ENCODE assay signal across 18 cellular contexts in the genomic region with DNA sequence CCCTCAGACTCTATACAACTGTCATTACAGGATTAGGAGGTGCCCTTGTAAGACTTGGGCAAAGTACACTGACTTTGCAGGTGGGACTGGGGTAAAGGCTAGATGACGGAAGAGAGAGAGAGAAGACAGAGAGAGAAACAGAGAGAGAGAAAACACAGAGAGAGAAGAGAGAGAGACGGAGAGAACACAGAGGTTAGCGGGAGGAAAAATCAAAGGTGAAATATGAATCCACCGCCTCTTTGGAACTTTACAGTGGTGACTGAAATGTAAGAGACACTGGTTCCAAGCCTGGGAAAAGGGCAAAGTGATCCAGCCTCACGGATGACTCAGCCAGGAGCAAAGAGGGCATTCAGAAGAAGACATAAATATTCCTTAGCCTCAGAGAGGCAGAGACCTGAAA. TPM values are rescaled to one million over a fixed set of nuclear protein-coding genes. Genes with fewer than 3 reads are reported as not detected.
DNase-seq lines count a peak whose midpoint lies in the region; ATAC-seq and TF ChIP-seq lines count a peak whose summit lies in the region.
"Had no signal": no experiment of that assay in that cellular context is flagged by ENCODE, and none has a peak within 500 bp of the region (broad histone marks: within the 10 kb centered on the region; RNA-seq: fewer than 3 reads in every experiment).

No MANE protein-coding gene starts in this region.

- intact Hi-C loops in left lung (cut with DNase I), result no loop called here

- no peaks in the 10 kb centered on the region for H3K9me3 Mint-ChIP-seq in naive thymus-derived CD8-positive, alpha-beta T cell
- H3K9me3 Mint-ChIP-seq: activated CD4-positive, alpha-beta T cell treated with anti-CD3 and anti-CD28 coated beads, Interleukin-2, amount 10 ng/mL, durations not matched to agents 24 days and 14 days; stimulated activated naive CD8-positive, alpha-beta T cell treated with anti-CD3 and anti-CD28 coated beads, Interleukin-15, Interleukin-2, amounts not matched to agents 100 ng/mL and 50 ng/mL, for 24 hours had no signal

- H3K9me2 ChIP-seq in GM23248 (ENCODE audit: insufficient read depth), result no peaks in the 10 kb centered on the region

- H3K27ac Mint-ChIP-seq in T-helper 17 cell, result no peak overlapping the region
- H3K27ac Mint-ChIP-seq in naive thymus-derived CD8-positive, alpha-beta T cell, result peak overlapping the region in 1 of 10 donors; percentile 13
- H3K27ac Mint-ChIP-seq: activated CD4-positive, alpha-beta T cell treated with anti-CD3 and anti-CD28 coated beads, Interleukin-2, amount 10 ng/mL, durations not matched to agents 24 days and 14 days; stimulated activated naive CD8-positive, alpha-beta T cell treated with anti-CD3 and anti-CD28 coated beads, Interleukin-15, Interleukin-2, amounts not matched to agents 100 ng/mL and 50 ng/mL, for 24 hours had no signal

- no peak overlapping the region for H2AFZ ChIP-seq in GM23248

- no peaks in the 10 kb centered on the region for H3F3A ChIP-seq in GM23248 (ENCODE audit: insufficient read depth)

- ATAC-seq in RWPE2 (ENCODE audit: low read depth) (peak; percentile 48), upper lobe of left lung (ENCODE audit: low FRiP score in 2 of 2) (no peak), T-helper 17 cell (no peak), left lung (no peak)
- ATAC-seq in naive thymus-derived CD8-positive, alpha-beta T cell, result no peak
- ATAC-seq: lower lobe of right lung had no signal

- no peaks in the 10 kb centered on the region for H4K20me1 ChIP-seq in GM23248 (ENCODE audit: insufficient read depth)

- no peaks in the 10 kb centered on the region for H3K27me3 Mint-ChIP-seq in T-helper 17 cell
- no peaks in the 10 kb centered on the region for H3K27me3 Mint-ChIP-seq in naive thymus-derived CD8-positive, alpha-beta T cell
- H3K27me3 Mint-ChIP-seq: activated CD4-positive, alpha-beta T cell treated with anti-CD3 and anti-CD28 coated beads, Interleukin-2, amount 10 ng/mL, durations not matched to agents 24 days and 14 days; stimulated activated naive CD8-positive, alpha-beta T cell treated with anti-CD3 and anti-CD28 coated beads, Interleukin-15, Interleukin-2, amounts not matched to agents 100 ng/mL and 50 ng/mL, for 24 hours had no signal

- POLR2A ChIA-PET in naive thymus-derived CD8-positive, alpha-beta T cell (lab: Charles Lee), result interaction anchor here (0.6 kb wide), 1 partner anchor 11 kb away, joined by 4 read pairs; no protein-coding TSS in a partner anchor

- no peaks in the 10 kb centered on the region for H3K36me3 ChIP-seq in GM23248 (ENCODE audit: low read depth)
- H3K36me3 ChIP-seq in RWPE2 (ENCODE audit: low read depth), result no peaks in the 10 kb centered on the region
- H3K36me3 ChIP-seq in upper lobe of left lung, result no peaks in the 10 kb centered on the region
- no peaks in the 10 kb centered on the region for H3K36me3 ChIP-seq in left lung
- H3K36me3 ChIP-seq: colonic mucosa, lower lobe of right lung had no signal

- H3K4me1 ChIP-seq in GM23248 (ENCODE audit: insufficient read depth) (peaks cover 30% of the 10 kb centered on the region), RWPE2 (ENCODE audit: insufficient read depth, poor library complexity, severe bottlenecking) (peaks cover 57% of the 10 kb centered on the region), upper lobe of left lung (no peaks in the 10 kb centered on the region), left lung (peaks cover 0 to 6% of the 10 kb centered on the region in 2 donors)
- H3K4me1 ChIP-seq: colonic mucosa, lower lobe of right lung had no signal

- H3K4me3 ChIP-seq in GM23248, result no peak overlapping the region
- no peak overlapping the region for H3K4me3 ChIP-seq in RWPE2 (ENCODE audit: severe bottlenecking)
- no peak overlapping the region for H3K4me3 ChIP-seq in upper lobe of left lung
- no peak overlapping the region for H3K4me3 ChIP-seq in left lung
- H3K4me3 ChIP-seq: colonic mucosa, lower lobe of right lung had no signal

- TF ChIP-seq POLR2A in upper lobe of left lung (IDR thresholded peaks at IDR 0.05), result no peak

- H3K9ac ChIP-seq in GM23248, result no peak overlapping the region

- H3K79me2 ChIP-seq in GM23248 (ENCODE audit: insufficient read depth), result no peaks in the 10 kb centered on the region

- no peak overlapping the region for H3K4me2 ChIP-seq in GM23248 (ENCODE audit: unreplicated experiment)

- 33 to 34% methylated on average over 4 to 5 of the region's 5 CpGs for WGBS in GM23248 (ENCODE audit: low coverage in 1 of 2, low lambda C conversion rate in 2 of 2, missing lambda C conversion rate in 2 of 2), 2 experiments
- 73 to 81% methylated on average over 5 of the region's 5 CpGs for WGBS in upper lobe of left lung, 2 donors

- TF ChIP-seq EP300 in upper lobe of left lung (IDR thresholded peaks at IDR 0.05), result no peak

- peaks cover 8% of the 10 kb centered on the region for H3K4me1 Mint-ChIP-seq in T-helper 17 cell
- H3K4me1 Mint-ChIP-seq in naive thymus-derived CD8-positive, alpha-beta T cell, result peaks cover 0 to 11% (median 10%) of the 10 kb centered on the region in 4 donors
- H3K4me1 Mint-ChIP-seq: CD4-positive, CD25-positive, alpha-beta regulatory T cell had no signal

- no peak overlapping the region for H3K27ac ChIP-seq in GM23248
- peak overlapping the region; percentile 85 for H3K27ac ChIP-seq in RWPE2 (ENCODE audit: poor library complexity, severe bottlenecking)
- H3K27ac ChIP-seq in epithelial cell of prostate, result peak overlapping the region; percentile 48
- H3K27ac ChIP-seq in upper lobe of left lung, result no peak overlapping the region
- H3K27ac ChIP-seq in left lung, result no peak overlapping the region
- H3K27ac ChIP-seq: colonic mucosa, lower lobe of right lung had no signal

- H3K27me3 ChIP-seq in GM23248 (replicated peaks; ENCODE audit: insufficient read depth) (no peaks in the 10 kb centered on the region), RWPE2 (ENCODE audit: insufficient read depth, poor library complexity, severe bottlenecking) (no peaks in the 10 kb centered on the region), upper lobe of left lung (no peaks in the 10 kb centered on the region), left lung (no peaks in the 10 kb centered on the region)
- H3K27me3 ChIP-seq: colonic mucosa had no signal

- in situ Hi-C loops in GM23248 (cut with MboI), result no loop called here

- no peaks in the 10 kb centered on the region for H3K9me3 ChIP-seq in GM23248 (ENCODE audit: low read depth)
- H3K9me3 ChIP-seq in RWPE2 (ENCODE audit: severe bottlenecking), result no peaks in the 10 kb centered on the region
- H3K9me3 ChIP-seq in upper lobe of left lung, result no peaks in the 10 kb centered on the region
- no peaks in the 10 kb centered on the region for H3K9me3 ChIP-seq in T-helper 17 cell (ENCODE audit: control insufficient read depth, low read length, poor library complexity, severe bottlenecking)
- no peaks in the 10 kb centered on the region for H3K9me3 ChIP-seq in left lung
- H3K9me3 ChIP-seq: colonic mucosa, lower lobe of right lung had no signal

- DNase-seq in GM23248 (peak; percentile 75), RWPE2 (ENCODE audit: low spot score) (no peak), epithelial cell of prostate (ENCODE audit: low read depth, low spot score) (no peak), renal cortical epithelial cell (ENCODE audit: low read depth) (peak; percentile 56), upper lobe of left lung (no peak), T-helper 17 cell (no peak), left lung (no peak)
- DNase-seq in naive thymus-derived CD8-positive, alpha-beta T cell, result no peak
- DNase-seq: activated CD4-positive, alpha-beta T cell treated with anti-CD3 and anti-CD28 coated beads, Interleukin-2, amount 10 ng/mL, durations not matched to agents 24 days and 14 days; activated gamma-delta T cell; CD4-positive, CD25-positive, alpha-beta regulatory T cell; colonic mucosa; lower lobe of right lung; NCI-H146; posterior cingulate gyrus; stimulated activated CD4-positive, alpha-beta T cell treated with anti-CD3 and anti-CD28 coated beads, Interleukin-4, amount 100 ng/mL, for 1 hour; T-helper 1 cell had no signal

- H3K36me3 Mint-ChIP-seq in T-helper 17 cell (ENCODE audit: low read depth), result no peaks in the 10 kb centered on the region
- no peaks in the 10 kb centered on the region for H3K36me3 Mint-ChIP-seq in naive thymus-derived CD8-positive, alpha-beta T cell
- H3K36me3 Mint-ChIP-seq: CD4-positive, CD25-positive, alpha-beta regulatory T cell had no signal

- no peak overlapping the region for H3K4me3 Mint-ChIP-seq in T-helper 17 cell
- H3K4me3 Mint-ChIP-seq in naive thymus-derived CD8-positive, alpha-beta T cell, result no peak overlapping the region
- H3K4me3 Mint-ChIP-seq: activated CD4-positive, alpha-beta T cell treated with anti-CD3 and anti-CD28 coated beads, Interleukin-2, amount 10 ng/mL, durations not matched to agents 24 days and 14 days; CD4-positive, CD25-positive, alpha-beta regulatory T cell; stimulated activated naive CD8-positive, alpha-beta T cell treated with anti-CD3 and anti-CD28 coated beads, Interleukin-15, Interleukin-2, amounts not matched to agents 100 ng/mL and 50 ng/mL, for 24 hours had no signal

- TF ChIP-seq CTCF in RWPE2 (IDR thresholded peaks at IDR 0.05; ENCODE audit: poor library complexity, severe bottlenecking) (no peak), upper lobe of left lung (IDR thresholded peaks at IDR 0.05) (no peak), left lung (IDR thresholded peaks at IDR 0.05) (no peak)

RNA-seq across cellular contexts. Expression of gene CAB39, which starts 25.1 kb away (rescaled TPM):
- 49.1 and 52.1 TPM in 2 replicates for total RNA-seq in GM23248 (2014; rRNA removed; shearing (Covaris generic))
- 22.7 and 23.1 TPM in 2 replicates for polyA plus RNA-seq in GM23248 (2016; fragmentation: Nextera tagmentation; extraction: Ambion mirVana)
- total RNA-seq in renal cortical epithelial cell, result 148 and 169 TPM in 2 replicates
- 100 to 1,000 TPM in 1 of 6 donors, 10 to 100 TPM in 5; 56.5 to 125 (median 76.7) TPM for total RNA-seq in upper lobe of left lung
- total RNA-seq in T-helper 17 cell, result 10 to 100 TPM; 82.3 to 89.8 TPM
- 10 to 100 TPM; 67.2 to 86.5 TPM for total RNA-seq in left lung
- total RNA-seq in naive thymus-derived CD8-positive, alpha-beta T cell, result 100 to 1,000 TPM in 1 of 2 experiments, 10 to 100 TPM in 1; 95.5 to 107 TPM
- 10 to 100 TPM; 62.5 to 81.5 (median 67.1) TPM for polyA plus RNA-seq in naive thymus-derived CD8-positive, alpha-beta T cell

Comparison
In these comparisons a context has a peak if more than half of its experiments do, and no peak if none do; other contexts are left out.
1. DNase-seq: peak in GM23248 (single experiment) and renal cortical epithelial cell (single experiment); none in RWPE2 (single experiment), epithelial cell of prostate (single experiment), upper lobe of left lung (0 of 2), T-helper 17 cell (0 of 3), left lung (0 of 2) and naive thymus-derived CD8-positive, alpha-beta T cell (0 of 10).
2. H3K27ac ChIP-seq: peak in RWPE2 (single experiment) and epithelial cell of prostate (single experiment); none in GM23248 (single experiment), upper lobe of left lung (0 of 4) and left lung (0 of 2).